ENCODE assay signal across 8 cellular contexts in the genomic region with DNA sequence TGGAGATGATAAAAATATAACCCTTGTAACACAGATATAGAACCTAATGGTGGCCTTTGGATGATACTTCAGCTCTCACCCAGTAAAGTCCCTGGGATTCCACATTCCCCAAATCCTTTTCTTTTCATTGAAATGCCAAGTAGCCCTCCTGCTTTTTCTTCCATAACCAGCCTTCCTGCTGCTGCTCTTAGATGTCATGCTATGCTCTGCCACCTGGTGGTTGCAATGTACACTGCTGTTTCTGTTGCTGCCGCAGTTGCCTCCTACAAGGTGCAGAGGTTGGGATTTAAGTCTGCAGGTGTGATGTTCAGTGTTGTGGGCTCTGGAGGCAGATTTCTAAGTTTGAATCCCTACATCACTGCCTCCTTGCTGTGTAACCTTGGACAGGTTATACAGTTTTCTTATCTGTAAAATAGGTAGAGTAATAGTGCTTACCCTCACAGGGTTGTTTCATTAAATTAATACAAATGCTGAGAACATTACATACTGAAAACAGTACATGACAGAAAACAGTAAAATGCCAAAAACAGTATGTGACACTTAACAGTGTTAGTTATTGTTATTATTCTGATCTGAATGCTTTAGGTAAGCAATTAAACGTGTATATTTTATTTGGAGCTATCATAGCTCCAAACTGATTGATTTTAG.
A peak's percentile ranks its signal among the peaks of the same experiment; 100 is the strongest.
DNase-seq lines count a peak whose midpoint lies in the region; ATAC-seq, FAIRE-seq and TF ChIP-seq lines count a peak whose summit lies in the region.

No MANE protein-coding gene starts in this region.

- H3K27me3 ChIP-seq in neutrophil = no peaks in the 10 kb centered on the region

- no peak overlapping the region for H3K4me3 ChIP-seq in neutrophil (ENCODE audit: low read depth in 1 of 2, low read length in 1 of 2)

- H3K27ac ChIP-seq in neutrophil = no peak overlapping the region

- H3K36me3 ChIP-seq in neutrophil = no peaks in the 10 kb centered on the region

- peak; percentile 79 for ATAC-seq in GM21515 (IDR thresholded peaks at IDR 0.05; ENCODE audit: unreplicated experiment)

- peak; percentile 79 for TF ChIP-seq CTCF in neutrophil (IDR thresholded peaks at IDR 0.05)

- no peaks in the 10 kb centered on the region for H3K4me1 ChIP-seq in neutrophil (ENCODE audit: control insufficient read depth in 1 of 2, insufficient read depth in 1 of 2, low read depth in 1 of 2, low read length in 1 of 2)

- H3K9me3 ChIP-seq in neutrophil = no peaks in the 10 kb centered on the region

- DNase-seq in COLO668 (lab: John Stamatoyannopoulos, UW; ENCODE audit: unreplicated experiment) (peak; percentile 79), LHCN-M2 (ENCODE audit: low read depth) (peak; percentile 71), RCC 7860 (ENCODE audit: low spot score) (peak; percentile 68), activated T-helper 1 cell treated with Interleukin-2 at 50 U/mL for 16 hours (ENCODE audit: low read depth) (peak; percentile 37), fibroblast of the conjunctiva (ENCODE audit: low read depth) (peak; percentile 77), superior temporal gyrus (ENCODE audit: extremely low spot score) (peak; percentile 91)

- FAIRE-seq in RCC 7860 (lab: Jason Lieb, UNC) = peak; percentile 51

Comparison
In these comparisons a context has a peak if more than half of its experiments do, and no peak if none do; other contexts are left out.
1. DNase-seq: peak in every context shown above with its lines; median percentile 91 in superior temporal gyrus; 79 in COLO668; 77 in fibroblast of the conjunctiva; 71 in LHCN-M2; 68 in RCC 7860; 37 in activated T-helper 1 cell treated with Interleukin-2 at 50 U/mL for 16 hours.